ENCODE assay signal across 27 cellular contexts in genomic region chr5:27252911-27253310, GRCh38.
"Had no signal": no experiment of that assay in that cellular context is flagged by ENCODE, and none has a peak within 500 bp of the region (broad histone marks: within the 10 kb centered on the region; RNA-seq: fewer than 3 reads in every experiment).

No MANE protein-coding gene starts in this region.

- H3K4me3 ChIP-seq: cardiac muscle cell, colonic mucosa, gastrocnemius medialis, left ventricle myocardium inferior, lung, mucosa of descending colon, stomach, thyroid gland, upper lobe of right lung had no signal

- FAIRE-seq: endometrium, islet of Langerhans had no signal

- H3K36me3 Mint-ChIP-seq: activated naive CD4-positive, alpha-beta T cell treated with anti-CD3 and anti-CD28 coated beads, Interleukin-2, amount 50 U/mL, for 72 hours; natural killer cell treated with Interleukin-12 subunit alpha and Interleukin-12 subunit beta and Interleukin-15 and Interleukin-18, amount 100 ng/mL, for 72 hours; stimulated activated naive B cell treated with anti-CD40 and anti-IgM and Interleukin-4, amounts not matched to agents 10 μg/mL and 1 μg/mL and 100 μg/mL, for 72 hours had no signal

- DNase-seq: activated B cell treated with CpG ODN at 0.5 μM for 24 hours; activated CD4-positive, alpha-beta T cell treated with anti-CD3 and anti-CD28 coated beads, Interleukin-2, amount 50 U/mL, for 1 hour; activated CD8-positive, alpha-beta T cell treated with anti-CD3 and anti-CD28 coated beads for 36 hours; activated gamma-delta T cell treated with Interleukin-2 at 50 U/mL for 16 hours; activated T-cell treated with anti-CD3 and anti-CD28 coated beads, Interleukin-2, amount 50 U/mL, for 4 hours; cerebellar nuclear complex; colonic mucosa; effector CD8-positive, alpha-beta T cell; gastrocnemius medialis; glutamatergic neuron; left ventricle myocardium inferior; mucosa of descending colon; right cardiac atrium; stimulated activated CD4-positive, alpha-beta T cell treated with anti-CD3 and anti-CD28 coated beads, Interleukin-15, amount 100 ng/mL, for 24 hours; stimulated activated CD4-positive, alpha-beta T cell treated with anti-CD3 and anti-CD28 coated beads, Interleukin-2, amount 100 ng/mL, for 24 hours; stimulated activated naive B cell treated with anti-CD40 and anti-IgM and Interleukin-4, amounts not matched to agents 10 μg/mL and 1 μg/mL and 100 μg/mL, for 72 hours; stomach; thyroid gland; upper lobe of right lung had no signal

- H3K4me3 Mint-ChIP-seq: activated B cell treated with CpG ODN at 0.5 μM for 24 hours; activated CD8-positive, alpha-beta T cell treated with anti-CD3 and anti-CD28 coated beads for 36 hours; activated T-cell treated with anti-CD3 and anti-CD28 coated beads, Interleukin-2, amount 50 U/mL, for 4 hours; activated T-helper 17 cell treated with anti-CD3 and anti-CD28 coated beads, Interleukin-2, amount 50 U/mL, for 72 hours; natural killer cell treated with Interleukin-12 subunit alpha and Interleukin-12 subunit beta and Interleukin-15 and Interleukin-18, amount 100 ng/mL, for 72 hours; stimulated activated naive B cell treated with anti-CD40 and anti-IgM and Interleukin-4, amounts not matched to agents 10 μg/mL and 1 μg/mL and 100 μg/mL, for 72 hours had no signal

- H3K27ac ChIP-seq: cardiac muscle cell, colonic mucosa, epithelial cell of prostate, gastrocnemius medialis, left ventricle myocardium inferior, stomach, thyroid gland, upper lobe of right lung had no signal

- H3K4me1 ChIP-seq: colonic mucosa, gastrocnemius medialis, left ventricle myocardium inferior, stomach, thyroid gland, upper lobe of right lung had no signal

- H3K27ac Mint-ChIP-seq: activated B cell treated with CpG ODN at 0.5 μM for 24 hours; activated CD8-positive, alpha-beta T cell treated with anti-CD3 and anti-CD28 coated beads for 36 hours; activated naive CD4-positive, alpha-beta T cell treated with anti-CD3 and anti-CD28 coated beads, Interleukin-2, amount 50 U/mL, for 72 hours; activated T-helper 17 cell treated with anti-CD3 and anti-CD28 coated beads, Interleukin-2, amount 50 U/mL, for 72 hours; natural killer cell treated with Interleukin-12 subunit alpha and Interleukin-12 subunit beta and Interleukin-15 and Interleukin-18, amount 100 ng/mL, for 72 hours; stimulated activated naive B cell treated with anti-CD40 and anti-IgM and Interleukin-4, amounts not matched to agents 10 μg/mL and 1 μg/mL and 100 μg/mL, for 72 hours had no signal

- H3K27me3 ChIP-seq: cardiac muscle cell, colonic mucosa, gastrocnemius medialis, stomach, thyroid gland, upper lobe of right lung had no signal

- H3K9me3 ChIP-seq: colonic mucosa, gastrocnemius medialis, thyroid gland, upper lobe of right lung had no signal

- H3K36me3 ChIP-seq: cardiac muscle cell, colonic mucosa, gastrocnemius medialis, left ventricle myocardium inferior, stomach, thyroid gland, upper lobe of right lung had no signal

- ATAC-seq: activated CD8-positive, alpha-beta T cell treated with anti-CD3 and anti-CD28 coated beads for 36 hours; activated naive CD4-positive, alpha-beta T cell treated with anti-CD3 and anti-CD28 coated beads, Interleukin-2, amount 50 U/mL, for 72 hours; activated T-cell treated with anti-CD3 and anti-CD28 coated beads, Interleukin-2, amount 50 U/mL, for 4 hours; activated T-helper 17 cell treated with anti-CD3 and anti-CD28 coated beads, Interleukin-2, amount 50 U/mL, for 72 hours; gastrocnemius medialis; mucosa of descending colon; natural killer cell treated with Interleukin-12 subunit alpha and Interleukin-12 subunit beta and Interleukin-15 and Interleukin-18, amount 100 ng/mL, for 72 hours; right cardiac atrium; upper lobe of right lung had no signal

- H3K27me3 Mint-ChIP-seq: activated B cell treated with CpG ODN at 0.5 μM for 24 hours; activated CD8-positive, alpha-beta T cell treated with anti-CD3 and anti-CD28 coated beads for 36 hours; activated T-helper 17 cell treated with anti-CD3 and anti-CD28 coated beads, Interleukin-2, amount 50 U/mL, for 72 hours; natural killer cell treated with Interleukin-12 subunit alpha and Interleukin-12 subunit beta and Interleukin-15 and Interleukin-18, amount 100 ng/mL, for 72 hours; stimulated activated naive B cell treated with anti-CD40 and anti-IgM and Interleukin-4, amounts not matched to agents 10 μg/mL and 1 μg/mL and 100 μg/mL, for 72 hours had no signal

- H3K4me1 Mint-ChIP-seq: activated B cell treated with CpG ODN at 0.5 μM for 24 hours; activated T-helper 17 cell treated with anti-CD3 and anti-CD28 coated beads, Interleukin-2, amount 50 U/mL, for 72 hours; stimulated activated naive B cell treated with anti-CD40 and anti-IgM and Interleukin-4, amounts not matched to agents 10 μg/mL and 1 μg/mL and 100 μg/mL, for 72 hours had no signal
